In genomic region chr7:74272305-74273038, GRCh38 we compare ENCODE assay signal across 8 cellular contexts.
DNase-seq lines count a peak whose midpoint lies in the region; ATAC-seq and TF ChIP-seq lines count a peak whose summit lies in the region.

No MANE protein-coding gene starts in this region.

- peak; percentile 87 for DNase-seq in AG09309 (ENCODE audit: low read depth)
- DNase-seq in SIG-M5 treated with dmso at 0.1 percent for 504 hours (lab: John Stamatoyannopoulos, UW; ENCODE audit: unreplicated experiment), result peak; percentile 84
- DNase-seq in epithelial cell of esophagus (ENCODE audit: low read depth), result peak; percentile 61
- no peak for DNase-seq in HAP-1 (ENCODE audit: low spot score in 2 of 2)
- no peak for DNase-seq in DMS153 (lab: John Stamatoyannopoulos, UW)

- ATAC-seq in GM19025 (IDR thresholded peaks at IDR 0.05; ENCODE audit: low read depth, unreplicated experiment) (peak; percentile 75), HG03097 (IDR thresholded peaks at IDR 0.05; ENCODE audit: low FRiP score, unreplicated experiment) (peak; percentile 69)

- H3K27ac ChIP-seq in muscle layer of colon (ENCODE audit: low read depth, low read length), result peak overlapping the region; percentile 42

- in situ Hi-C loops in HAP-1 (cut with MboI; ENCODE audit: low sequenced_read_pairs), result no loop called here

- H3K4me1 ChIP-seq in muscle layer of colon (ENCODE audit: insufficient read depth, low read length) (no peaks in the 10 kb centered on the region), HAP-1 (no peaks in the 10 kb centered on the region)

- no peaks in the 10 kb centered on the region for H3K36me3 ChIP-seq in muscle layer of colon (ENCODE audit: insufficient read depth, low read length)
- no peaks in the 10 kb centered on the region for H3K36me3 ChIP-seq in HAP-1 (replicated peaks)

- H3K9ac ChIP-seq in muscle layer of colon (ENCODE audit: low read length), result no peak overlapping the region

- no peak for TF ChIP-seq CTCF in AG09309 (IDR thresholded peaks at IDR 0.05; ENCODE audit: control insufficient read depth, insufficient read depth, low read depth, low read length, missing control alignments)
- no peak for TF ChIP-seq CTCF in epithelial cell of esophagus (IDR thresholded peaks at IDR 0.05; ENCODE audit: insufficient read depth, low read depth, low read length, missing control alignments)

- no peaks in the 10 kb centered on the region for H3K9me3 ChIP-seq in muscle layer of colon (ENCODE audit: low read length)
- H3K9me3 ChIP-seq in HAP-1, result no peaks in the 10 kb centered on the region

- H3K4me3 ChIP-seq in AG09309 (ENCODE audit: control insufficient read depth, low read depth, low read length) (no peak overlapping the region), epithelial cell of esophagus (ENCODE audit: low read length) (no peak overlapping the region), muscle layer of colon (ENCODE audit: low read depth in 1 of 2, low read length in 2 of 2) (no peak overlapping the region), HAP-1 (no peak overlapping the region)

- no peaks in the 10 kb centered on the region for H3K27me3 ChIP-seq in muscle layer of colon (ENCODE audit: control insufficient read depth in 1 of 2, insufficient read depth in 2 of 2, low read length in 2 of 2)
- no peaks in the 10 kb centered on the region for H3K27me3 ChIP-seq in HAP-1 (ENCODE audit: low read depth)

Comparison
In these comparisons a context has a peak if more than half of its experiments do, and no peak if none do; other contexts are left out.
1. DNase-seq: peak in AG09309 (single experiment), SIG-M5 treated with dmso at 0.1 percent for 504 hours (single experiment) and epithelial cell of esophagus (single experiment); none in HAP-1 (0 of 2) and DMS153 (single experiment).